10 cellular contexts compared by ENCODE assay signal in the genomic region with DNA sequence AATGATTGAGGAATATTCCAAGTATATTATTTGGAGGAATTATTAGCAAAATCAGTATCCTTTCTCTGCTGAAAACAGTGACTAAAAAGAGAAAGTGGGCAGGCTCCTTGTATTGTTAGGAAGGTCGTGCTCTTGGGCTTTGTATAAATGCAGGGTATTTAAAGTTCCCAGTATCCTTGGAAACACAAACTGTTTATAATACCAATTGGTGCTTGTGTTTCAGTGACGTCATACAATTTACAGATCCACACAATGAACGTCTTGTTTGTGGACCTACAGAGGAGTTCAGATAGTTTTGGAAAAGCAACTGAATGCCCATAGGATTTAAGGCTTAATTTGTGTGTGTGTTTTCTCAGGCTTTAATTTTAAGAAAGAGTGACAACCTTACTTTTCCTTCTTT.
DNase-seq lines count a peak whose midpoint lies in the region; ATAC-seq and TF ChIP-seq lines count a peak whose summit lies in the region.
"Had no signal": no experiment of that assay in that cellular context is flagged by ENCODE, and none has a peak within 500 bp of the region (broad histone marks: within the 10 kb centered on the region; RNA-seq: fewer than 3 reads in every experiment).

No MANE protein-coding gene starts in this region.

- no peaks in the 10 kb centered on the region for H3K27me3 ChIP-seq in left lung

- peak; percentile 13 for DNase-seq in Ammon's horn (ENCODE audit: low spot score)
- peak; percentile 70 for DNase-seq in NCI-H146 treated with DMSO at 0.1 percent for 48 hours (lab: John Stamatoyannopoulos, UW; ENCODE audit: unreplicated experiment)
- DNase-seq in cardiac fibroblast (ENCODE audit: low read depth in 2 of 2), result peak; percentile 82 to 86
- DNase-seq in left lung, result no peak
- no peak for DNase-seq in middle frontal gyrus (ENCODE audit: extremely low spot score, low spot score)
- no peak for DNase-seq in Right ventricle myocardium inferior (ENCODE audit: missing footprints)
- DNase-seq: CD4-positive, alpha-beta memory T cell had no signal

- no peak overlapping the region for H3K4me3 ChIP-seq in cardiac fibroblast (replicated peaks in 1 of 2; ENCODE audit: low read depth in 2 of 2, low read length in 2 of 2)
- H3K4me3 ChIP-seq in left lung, result no peak overlapping the region

- peaks cover 3 to 10% of the 10 kb centered on the region in 2 donors for H3K4me1 ChIP-seq in left lung

- no peaks in the 10 kb centered on the region for H3K36me3 ChIP-seq in left lung

- peak; percentile 38 for ATAC-seq in left lung
- no peak for ATAC-seq in HG03175 (IDR thresholded peaks at IDR 0.05; ENCODE audit: unreplicated experiment)
- ATAC-seq in HG03159 (IDR thresholded peaks at IDR 0.05; ENCODE audit: unreplicated experiment), result no peak
- ATAC-seq in Right ventricle myocardium inferior, result no peak
- ATAC-seq: HCT116 had no signal

- no peaks in the 10 kb centered on the region for H3K9me3 ChIP-seq in left lung

- no peak for TF ChIP-seq CTCF in cardiac fibroblast (IDR thresholded peaks at IDR 0.05; ENCODE audit: low read depth, low read length)
- TF ChIP-seq CTCF in left lung (IDR thresholded peaks at IDR 0.05), result no peak

- H3K27ac ChIP-seq in left lung, result no peak overlapping the region

- intact Hi-C loops in left lung (cut with DNase I), result no loop called here
- intact Hi-C loops in Right ventricle myocardium inferior (cut with DNase I), result no loop called here

Comparison
In these comparisons a context has a peak if more than half of its experiments do, and no peak if none do; other contexts are left out.
1. DNase-seq: peak in Ammon's horn (single experiment), NCI-H146 treated with DMSO at 0.1 percent for 48 hours (single experiment) and cardiac fibroblast (2 of 2); none in left lung (0 of 2), middle frontal gyrus (single experiment) and Right ventricle myocardium inferior (single experiment).